Comparison of ENCODE assay signal across 1 cellular context in genomic region chr12:11798856-11799530, GRCh38.
TF ChIP-seq lines count a peak whose summit lies in the region.

No MANE protein-coding gene starts in this region.

TF ChIP-seq in K562, 482 proteins besides CTCF, POLR2A, EP300 and RAD21 (continued from another document):
- TF ChIP-seq HINFP (tag; conservative IDR thresholded peaks at IDR 0.05; ENCODE audit: low read depth), result no peak
- peak; percentile 87 for TF ChIP-seq NCOR1 (IDR thresholded peaks at IDR 0.05)
- peak; percentile 82 to 92 for TF ChIP-seq TEAD1 (CRISPR knock-in tag; IDR thresholded peaks at IDR 0.05)
- TF ChIP-seq NBN (IDR thresholded peaks at IDR 0.05; ENCODE audit: low read depth), result peak; percentile 43; the same call in 1 of the 2 replicates
- TF ChIP-seq GTF2E2 (tag; IDR thresholded peaks at IDR 0.05), result peak; percentile 87
